18 cellular contexts compared by ENCODE assay signal in the genomic region with DNA sequence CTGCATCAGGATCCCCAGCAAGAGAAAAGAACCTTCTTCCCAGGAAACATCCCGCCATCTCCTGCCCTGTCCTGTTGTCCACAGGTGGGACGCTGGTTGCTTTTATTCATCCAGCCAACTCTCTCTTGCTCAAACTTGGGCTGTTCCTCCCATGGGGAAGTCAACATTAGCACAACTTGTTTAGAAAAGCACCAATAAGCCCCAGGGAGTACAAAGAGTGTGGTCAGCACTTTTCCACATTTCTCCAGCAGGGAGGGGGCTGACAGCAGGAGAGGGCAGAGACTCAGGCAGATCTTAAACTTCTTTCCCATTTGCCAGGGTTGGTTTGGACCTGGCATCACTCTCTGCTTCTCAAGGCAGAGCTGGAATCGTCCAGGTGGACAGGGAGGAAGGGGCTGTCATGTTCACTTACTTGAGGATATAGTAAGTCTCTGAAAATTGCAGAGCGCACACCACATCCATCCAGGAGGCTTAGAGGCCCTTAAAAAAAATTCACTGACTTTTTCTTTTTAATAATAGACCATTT.
A peak's percentile ranks its signal among the peaks of the same experiment; 100 is the strongest.
DNase-seq lines count a peak whose midpoint lies in the region; ATAC-seq and TF ChIP-seq lines count a peak whose summit lies in the region.
"Had no signal": no experiment of that assay in that cellular context is flagged by ENCODE, and none has a peak within 500 bp of the region (broad histone marks: within the 10 kb centered on the region; RNA-seq: fewer than 3 reads in every experiment).

No MANE protein-coding gene starts in this region.

- H3K4me2 ChIP-seq in BLaER1 (peak overlapping the region; percentile 86), neural cell (ENCODE audit: low read length) (no peak overlapping the region)

- H3K27me3 ChIP-seq in BLaER1 = no peaks in the 10 kb centered on the region
- H3K27me3 ChIP-seq in neural cell (ENCODE audit: insufficient read depth, low read depth, low read length) = no peaks in the 10 kb centered on the region
- H3K27me3 ChIP-seq: Peyer's patch had no signal

- H3K4me1 ChIP-seq in BLaER1 = peaks cover 79% of the 10 kb centered on the region
- H3K4me1 ChIP-seq: Peyer's patch had no signal

- no peak overlapping the region for H2AFZ ChIP-seq in neural cell (ENCODE audit: low read depth, low read length)

- H3K9ac ChIP-seq in BLaER1 (0 out of 2 replicates have a peak overlapping the region, but pooled peaks have one; percentile 32), SK-N-MC (ENCODE audit: insufficient read length) (no peak overlapping the region), neural cell (ENCODE audit: low read length) (peak overlapping the region; percentile 5)

- no peak for TF ChIP-seq CTCF in neural cell (IDR thresholded peaks at IDR 0.05; ENCODE audit: poor library complexity, severe bottlenecking)

- no peaks in the 10 kb centered on the region for H4K20me1 ChIP-seq in BLaER1
- H4K20me1 ChIP-seq in neural cell (ENCODE audit: insufficient read depth) = no peaks in the 10 kb centered on the region

- ATAC-seq in HG03460 (IDR thresholded peaks at IDR 0.05; ENCODE audit: unreplicated experiment) = no peak
- ATAC-seq in GM21619 (IDR thresholded peaks at IDR 0.05; ENCODE audit: unreplicated experiment) = no peak

- H3K4me3 ChIP-seq in BLaER1 = 0 out of 2 replicates have a peak overlapping the region, but pooled peaks have one; percentile 6
- H3K4me3 ChIP-seq in SK-N-MC = no peak overlapping the region
- H3K4me3 ChIP-seq in neural cell (ENCODE audit: low read length) = no peak overlapping the region
- H3K4me3 ChIP-seq: Peyer's patch had no signal

- peak overlapping the region; percentile 64 for H3K27ac ChIP-seq in BLaER1
- H3K27ac ChIP-seq in SK-N-MC = no peak overlapping the region
- peak overlapping the region; percentile 10 for H3K27ac ChIP-seq in neural cell (ENCODE audit: low read length)
- H3K27ac ChIP-seq: C4-2B, Peyer's patch had no signal

- DNase-seq in ELF-1 (ENCODE audit: low read depth, low spot score) (peak; percentile 50), SK-N-MC (ENCODE audit: low read depth, low spot score) (peak; percentile 26), inferior parietal cortex (ENCODE audit: extremely low spot score) (no peak)
- DNase-seq: ACHN; Calu3; CD8-positive, alpha-beta memory T cell; GOT3; Karpas-422; MV-4-11; NCI-H2171; NCI-H524 treated with DMSO at 0.1 percent for 48 hours; NCI-H82; Peyer's patch had no signal

- no peak for TF ChIP-seq EP300 in neural cell (conservative IDR thresholded peaks at IDR 0.05; ENCODE audit: poor library complexity, severe bottlenecking)

- TF ChIP-seq RAD21 in neural cell (conservative IDR thresholded peaks at IDR 0.05) = no peak

- no peaks in the 10 kb centered on the region for H3K79me2 ChIP-seq in neural cell (replicated peaks; ENCODE audit: insufficient read depth, low read length)

- H3K9me3 ChIP-seq in BLaER1 (no peaks in the 10 kb centered on the region), SK-N-MC (ENCODE audit: low read depth, low read length) (no peaks in the 10 kb centered on the region), neural cell (ENCODE audit: low read length) (no peaks in the 10 kb centered on the region)
- H3K9me3 ChIP-seq: Peyer's patch had no signal

- H3K36me3 ChIP-seq in BLaER1 (peaks cover 2% of the 10 kb centered on the region; the same call in 1 of the 2 replicates), SK-N-MC (ENCODE audit: insufficient read depth, low read length) (no peaks in the 10 kb centered on the region), neural cell (ENCODE audit: insufficient read depth, low read length) (no peaks in the 10 kb centered on the region)
- H3K36me3 ChIP-seq: Peyer's patch had no signal

- no peaks in the 10 kb centered on the region for H3F3A ChIP-seq in neural cell (ENCODE audit: insufficient read depth, low read length, poor library complexity, severe bottlenecking)

- H3K9me2 ChIP-seq in neural cell (ENCODE audit: insufficient read depth, low read length) = no peaks in the 10 kb centered on the region

TF ChIP-seq in neural cell, 6 proteins besides CTCF, POLR2A, EP300 and RAD21:
- TF ChIP-seq EZH2 (IDR thresholded peaks at IDR 0.05; ENCODE audit: borderline replicate concordance, insufficient read depth, low read length, poor library complexity, severe bottlenecking) = no peak
- TF ChIP-seq MXI1 (conservative IDR thresholded peaks at IDR 0.05; ENCODE audit: poor library complexity, severe bottlenecking) = no peak
- TF ChIP-seq SMC3 (conservative IDR thresholded peaks at IDR 0.05; ENCODE audit: poor library complexity) = no peak
- TF ChIP-seq, protein P1, sequence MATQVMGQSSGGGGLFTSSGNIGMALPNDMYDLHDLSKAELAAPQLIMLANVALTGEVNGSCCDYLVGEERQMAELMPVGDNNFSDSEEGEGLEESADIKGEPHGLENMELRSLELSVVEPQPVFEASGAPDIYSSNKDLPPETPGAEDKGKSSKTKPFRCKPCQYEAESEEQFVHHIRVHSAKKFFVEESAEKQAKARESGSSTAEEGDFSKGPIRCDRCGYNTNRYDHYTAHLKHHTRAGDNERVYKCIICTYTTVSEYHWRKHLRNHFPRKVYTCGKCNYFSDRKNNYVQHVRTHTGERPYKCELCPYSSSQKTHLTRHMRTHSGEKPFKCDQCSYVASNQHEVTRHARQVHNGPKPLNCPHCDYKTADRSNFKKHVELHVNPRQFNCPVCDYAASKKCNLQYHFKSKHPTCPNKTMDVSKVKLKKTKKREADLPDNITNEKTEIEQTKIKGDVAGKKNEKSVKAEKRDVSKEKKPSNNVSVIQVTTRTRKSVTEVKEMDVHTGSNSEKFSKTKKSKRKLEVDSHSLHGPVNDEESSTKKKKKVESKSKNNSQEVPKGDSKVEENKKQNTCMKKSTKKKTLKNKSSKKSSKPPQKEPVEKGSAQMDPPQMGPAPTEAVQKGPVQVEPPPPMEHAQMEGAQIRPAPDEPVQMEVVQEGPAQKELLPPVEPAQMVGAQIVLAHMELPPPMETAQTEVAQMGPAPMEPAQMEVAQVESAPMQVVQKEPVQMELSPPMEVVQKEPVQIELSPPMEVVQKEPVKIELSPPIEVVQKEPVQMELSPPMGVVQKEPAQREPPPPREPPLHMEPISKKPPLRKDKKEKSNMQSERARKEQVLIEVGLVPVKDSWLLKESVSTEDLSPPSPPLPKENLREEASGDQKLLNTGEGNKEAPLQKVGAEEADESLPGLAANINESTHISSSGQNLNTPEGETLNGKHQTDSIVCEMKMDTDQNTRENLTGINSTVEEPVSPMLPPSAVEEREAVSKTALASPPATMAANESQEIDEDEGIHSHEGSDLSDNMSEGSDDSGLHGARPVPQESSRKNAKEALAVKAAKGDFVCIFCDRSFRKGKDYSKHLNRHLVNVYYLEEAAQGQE (IDR thresholded peaks at IDR 0.05; ENCODE audit: borderline replicate concordance) = no peak
- TF ChIP-seq TAF1 (IDR thresholded peaks at IDR 0.05; ENCODE audit: low read depth) = no peak
- no peak for TF ChIP-seq POLR2AphosphoS5 (IDR thresholded peaks at IDR 0.05)
